ENCODE assay signal across 27 cellular contexts in genomic region chr19:46131485-46132143, GRCh38. TPM values are rescaled to one million over a fixed set of nuclear protein-coding genes. Genes with fewer than 3 reads are reported as not detected.
DNase-seq lines count a peak whose midpoint lies in the region; ATAC-seq, FAIRE-seq and TF ChIP-seq lines count a peak whose summit lies in the region.
"Had no signal": no experiment of that assay in that cellular context is flagged by ENCODE, and none has a peak within 500 bp of the region (broad histone marks: within the 10 kb centered on the region; RNA-seq: fewer than 3 reads in every experiment).

No MANE protein-coding gene starts in this region.

- CTCF ChIA-PET in A549 (lab: Yijun Ruan, JAX), result interaction anchor here (0.6 to 1.3 kb wide), 6 partner anchors 49 to 132 kb away, joined by 3 to 4 read pairs (median 4); no protein-coding TSS in a partner anchor
- CTCF ChIA-PET in WTC11 (lab: Charles Lee), result no interaction called here

- no peak for DNase-seq in A549 (ENCODE audit: low read depth in 1 of 2, low spot score in 1 of 2)
- no peak for DNase-seq in WTC11 (ENCODE audit: low spot score)
- peak; percentile 20 to 53 for DNase-seq in fibroblast of lung (ENCODE audit: low read depth in 2 of 2)
- DNase-seq in nephron progenitor cell, result no peak
- no peak for DNase-seq in GM12892 (ENCODE audit: insufficient read length)
- no peak for DNase-seq in T-helper 1 cell
- no peak for DNase-seq in pancreas
- DNase-seq: activated CD4-positive, alpha-beta T cell treated with anti-CD3 and anti-CD28 coated beads, Interleukin-2, amount 10 ng/mL, durations not matched to agents 7 days and 5 days; activated naive CD4-positive, alpha-beta T cell treated with anti-CD3 and anti-CD28 coated beads, Interleukin-2, amount 10 ng/mL, durations not matched to agents 7 days and 5 days; activated T-cell treated with anti-CD3 and anti-CD28 coated beads for 4 hours; body of pancreas; CD4-positive, CD25-positive, alpha-beta regulatory T cell; hippocampal formation; left cardiac atrium; NCI-H1436 treated with DMSO at 0.1 percent for 48 hours; NCI-H2171 treated with DMSO at 0.1 percent for 48 hours; NCI-H82; PC-9; posterior cingulate gyrus had no signal

- H3K4me3 Mint-ChIP-seq in WTC11 (peak overlapping the region; percentile 67), nephron progenitor cell (no peak overlapping the region)
- H3K4me3 Mint-ChIP-seq: activated CD4-positive, alpha-beta T cell treated with anti-CD3 and anti-CD28 coated beads, Interleukin-2, amount 10 ng/mL, durations not matched to agents 7 days and 5 days; activated naive CD4-positive, alpha-beta T cell treated with anti-CD3 and anti-CD28 coated beads, Interleukin-2, amount 10 ng/mL, durations not matched to agents 7 days and 5 days; CD4-positive, CD25-positive, alpha-beta regulatory T cell had no signal

- H3K9me3 Mint-ChIP-seq in WTC11 (peaks cover 26% of the 10 kb centered on the region), nephron progenitor cell (peaks cover 51% of the 10 kb centered on the region)
- H3K9me3 Mint-ChIP-seq: activated CD4-positive, alpha-beta T cell treated with anti-CD3 and anti-CD28 coated beads, Interleukin-2, amount 10 ng/mL, durations not matched to agents 7 days and 5 days; activated naive CD4-positive, alpha-beta T cell treated with anti-CD3 and anti-CD28 coated beads, Interleukin-2, amount 10 ng/mL, durations not matched to agents 7 days and 5 days had no signal

- H3K4me1 ChIP-seq in A549 (peaks cover 17% of the 10 kb centered on the region), fibroblast of lung (ENCODE audit: control insufficient read depth, extremely low read depth, insufficient read depth, low read length) (peaks cover 6% of the 10 kb centered on the region), gastroesophageal sphincter (peaks cover 0 to 18% (median 5%) of the 10 kb centered on the region in 3 donors), pancreas (peaks cover 7 to 17% (median 12%) of the 10 kb centered on the region in 3 donors)

- 82% methylated on average over 10 of the region's 10 CpGs for WGBS in A549 (ENCODE audit: missing lambda C conversion rate)
- 59 to 69% methylated on average over 4 to 9 of the region's 10 CpGs for WGBS in gastroesophageal sphincter (ENCODE audit: low coverage in 1 of 2), 2 donors
- 82 to 85% methylated on average over 10 of the region's 10 CpGs for WGBS in pancreas, 2 donors

- H3K27me3 ChIP-seq in fibroblast of lung (ENCODE audit: control insufficient read depth, insufficient read depth, low read length) (no peaks in the 10 kb centered on the region), gastroesophageal sphincter (no peaks in the 10 kb centered on the region), pancreas (no peaks in the 10 kb centered on the region)
- H3K27me3 ChIP-seq: body of pancreas, tibial nerve had no signal

- TF ChIP-seq POLR2A in A549 (IDR thresholded peaks at IDR 0.05; ENCODE audit: low read length) (no peak), gastroesophageal sphincter (IDR thresholded peaks at IDR 0.05) (no peak), GM12892 (IDR thresholded peaks at IDR 0.05; ENCODE audit: low read depth, low read length) (no peak)

- no peaks in the 10 kb centered on the region for H4K20me1 ChIP-seq in fibroblast of lung (ENCODE audit: control insufficient read depth, extremely low read depth, insufficient read depth, low read length)

- peak overlapping the region; percentile 99 for H3K27ac Mint-ChIP-seq in WTC11
- H3K27ac Mint-ChIP-seq in nephron progenitor cell, result peak overlapping the region; percentile 99
- H3K27ac Mint-ChIP-seq: activated CD4-positive, alpha-beta T cell treated with anti-CD3 and anti-CD28 coated beads, Interleukin-2, amount 10 ng/mL, durations not matched to agents 7 days and 5 days; activated naive CD4-positive, alpha-beta T cell treated with anti-CD3 and anti-CD28 coated beads, Interleukin-2, amount 10 ng/mL, durations not matched to agents 7 days and 5 days; CD4-positive, CD25-positive, alpha-beta regulatory T cell had no signal

- no peak for TF ChIP-seq RAD21 in A549 (conservative IDR thresholded peaks at IDR 0.05 in 1 of 2, IDR thresholded peaks at IDR 0.05 in 1 of 2)

- no peak overlapping the region for H2AFZ ChIP-seq in fibroblast of lung (ENCODE audit: low read length)
- H2AFZ ChIP-seq: PC-9 had no signal

- H3K9ac ChIP-seq in fibroblast of lung (ENCODE audit: insufficient read depth, low read length), result no peak overlapping the region

- peaks cover 29% of the 10 kb centered on the region for H3K4me1 Mint-ChIP-seq in WTC11
- H3K4me1 Mint-ChIP-seq in nephron progenitor cell, result peaks cover 28% of the 10 kb centered on the region
- H3K4me1 Mint-ChIP-seq: CD4-positive, CD25-positive, alpha-beta regulatory T cell had no signal

- no peak for ATAC-seq in A549
- ATAC-seq in WTC11, result no peak
- ATAC-seq in gastroesophageal sphincter, result no peak
- ATAC-seq in pancreas, result no peak
- ATAC-seq: body of pancreas had no signal

- H3K36me3 ChIP-seq in fibroblast of lung (ENCODE audit: control insufficient read depth, insufficient read depth, low read length) (no peaks in the 10 kb centered on the region), gastroesophageal sphincter (no peaks in the 10 kb centered on the region), pancreas (no peaks in the 10 kb centered on the region)
- H3K36me3 ChIP-seq: HAP-1, tibial nerve had no signal

- FAIRE-seq in A549 (lab: Jason Lieb, UNC) (peak; percentile 54), GM12892 (lab: Jason Lieb, UNC) (no peak), pancreas (lab: Jason Lieb, UNC) (no peak)
- FAIRE-seq: A204.1 had no signal

- TF ChIP-seq EP300 in A549 (IDR thresholded peaks at IDR 0.05) (no peak), gastroesophageal sphincter (IDR thresholded peaks at IDR 0.05) (no peak)

- intact Hi-C loops in pancreas (cut with DNase I), result no loop called here

- POLR2A ChIA-PET in A549 (lab: Yijun Ruan, JAX) (no interaction called here), WTC11 (lab: Charles Lee) (no interaction called here)

- H3K4me3 ChIP-seq in A549, result no peak overlapping the region
- peak overlapping the region in 2 of 4 experiments; percentile 29 to 50 for H3K4me3 ChIP-seq in fibroblast of lung (replicated peaks in 1 of 4; ENCODE audit: control extremely low read depth in 1 of 4, insufficient read depth in 1 of 4, low read depth in 3 of 4, low read length in 4 of 4)
- H3K4me3 ChIP-seq in gastroesophageal sphincter, result no peak overlapping the region
- peak overlapping the region in 1 of 4 donors; percentile 18 for H3K4me3 ChIP-seq in pancreas
- H3K4me3 ChIP-seq: body of pancreas, HAP-1, PC-9, tibial nerve had no signal

- TF ChIP-seq CTCF in A549 (IDR thresholded peaks at IDR 0.05), result no peak
- TF ChIP-seq CTCF in WTC11 (IDR thresholded peaks at IDR 0.05), result no peak
- TF ChIP-seq CTCF in fibroblast of lung (conservative IDR thresholded peaks at IDR 0.05 in 1 of 2, IDR thresholded peaks at IDR 0.05 in 1 of 2; ENCODE audit: low read depth in 1 of 2, low read length in 2 of 2), result no peak
- TF ChIP-seq CTCF in nephron progenitor cell (IDR thresholded peaks at IDR 0.05), result no peak
- no peak for TF ChIP-seq CTCF in gastroesophageal sphincter (IDR thresholded peaks at IDR 0.05)
- TF ChIP-seq CTCF in pancreas (IDR thresholded peaks at IDR 0.05), result no peak

- H3K27ac ChIP-seq in A549, result peak overlapping the region; percentile 80 to 86; a peak in 5 of 6 replicates
- no peak overlapping the region for H3K27ac ChIP-seq in fibroblast of lung (ENCODE audit: insufficient read depth, low read length)
- peak overlapping the region in 1 of 4 donors; percentile 83 for H3K27ac ChIP-seq in gastroesophageal sphincter
- no peak overlapping the region for H3K27ac ChIP-seq in pancreas
- H3K27ac ChIP-seq: body of pancreas, PC-9 had no signal

- H3K9me3 ChIP-seq in A549, result peaks cover 17% of the 10 kb centered on the region
- H3K9me3 ChIP-seq in fibroblast of lung (ENCODE audit: control insufficient read depth, insufficient read depth, low read depth, low read length), result no peaks in the 10 kb centered on the region
- H3K9me3 ChIP-seq in gastroesophageal sphincter, result no peaks in the 10 kb centered on the region
- H3K9me3 ChIP-seq in pancreas, result no peaks in the 10 kb centered on the region
- H3K9me3 ChIP-seq: body of pancreas, HAP-1, tibial nerve had no signal

- H3K4me2 ChIP-seq in A549 (no peak overlapping the region), fibroblast of lung (ENCODE audit: extremely low read depth, insufficient read depth, low read length) (no peak overlapping the region)
- H3K4me2 ChIP-seq: PC-9 had no signal

- peaks cover under 1% of the 10 kb centered on the region; the same call in 1 of the 2 replicates for H3K27me3 Mint-ChIP-seq in WTC11 (ENCODE audit: low read depth)
- peaks cover 27% of the 10 kb centered on the region for H3K27me3 Mint-ChIP-seq in nephron progenitor cell (ENCODE audit: low read depth, poor library complexity)

- H3K36me3 Mint-ChIP-seq in WTC11, result peaks cover 27% of the 10 kb centered on the region
- H3K36me3 Mint-ChIP-seq in nephron progenitor cell (ENCODE audit: low read depth), result peaks cover 11% of the 10 kb centered on the region
- H3K36me3 Mint-ChIP-seq: activated naive CD4-positive, alpha-beta T cell treated with anti-CD3 and anti-CD28 coated beads, Interleukin-2, amount 10 ng/mL, durations not matched to agents 7 days and 5 days; CD4-positive, CD25-positive, alpha-beta regulatory T cell had no signal

- H3K79me2 ChIP-seq in fibroblast of lung (ENCODE audit: control insufficient read depth, insufficient read depth, low read length), result no peaks in the 10 kb centered on the region

RNA-seq across cellular contexts. Expression of gene IGFL3, which starts 7.1 kb away (rescaled TPM):
- polyA plus RNA-seq in A549 (2011; rRNA removed) (0.16 TPM in 1 of 2 replicates, not detected in the other), A549 (2017; fragmentation: RNase III; extraction: RNeasy Plus Mini Kit Qiagen cat#74134 plus additional on column Dnase treatment) (0.44 to 1.1 TPM (median 0.66 TPM) in 3 replicates), fibroblast of lung (not detected in 2 replicates), pancreas (not detected)
- polyA plus RNA-seq in A549 (2012; cell fraction: cytosol; rRNA removed), result 0.07 and 0.18 TPM in 2 replicates
- 0.08 TPM in 1 of 2 replicates, not detected in the other for polyA plus RNA-seq in A549 (2012; cell fraction: nucleus; rRNA removed)
- polyA minus RNA-seq in A549 (2011; rRNA and poly(A)+ RNA removed), result not detected in 2 replicates
- total RNA-seq in WTC11 (2021) (not detected in 3 replicates), fibroblast of lung (not detected in 2 replicates), gastroesophageal sphincter (not detected), pancreas (not detected)
- not detected in 2 replicates for polyA plus RNA-seq in fibroblast of lung (2012)
- polyA minus RNA-seq in fibroblast of lung (ENCODE audit: low replicate concordance), result not detected in 2 replicates
- polyA plus RNA-seq in GM12892 (2012; ENCODE audit: missing spikeins), result not detected
- total RNA-seq: activated CD4-positive, alpha-beta T cell treated with anti-CD3 and anti-CD28 coated beads, Interleukin-2, amount 10 ng/mL, durations not matched to agents 7 days and 5 days; body of pancreas; CD4-positive, CD25-positive, alpha-beta regulatory T cell; dermis microvascular lymphatic vessel endothelial cell; HT-29; left cardiac atrium; mucosa of gallbladder; SK-MEL-5; tibial nerve had no signal
- polyA plus RNA-seq: CD4-positive, CD25-positive, alpha-beta regulatory T cell had no signal

RNA-seq across cellular contexts. Expression of gene IGFL2, which starts 16.4 kb away (rescaled TPM):
- polyA plus RNA-seq in A549 (2011; rRNA removed) (0.78 and 1.9 TPM in 2 replicates), A549 (2017; fragmentation: RNase III; extraction: RNeasy Plus Mini Kit Qiagen cat#74134 plus additional on column Dnase treatment) (0.21 to 1.4 TPM (median 1.1 TPM) in 3 replicates), fibroblast of lung (not detected in 2 replicates), pancreas (not detected)
- 0.70 and 0.75 TPM in 2 replicates for polyA plus RNA-seq in A549 (2012; cell fraction: cytosol; rRNA removed)
- 0.42 and 0.68 TPM in 2 replicates for polyA plus RNA-seq in A549 (2012; cell fraction: nucleus; rRNA removed)
- 0.63 and 1.2 TPM in 2 replicates for polyA minus RNA-seq in A549 (2011; rRNA and poly(A)+ RNA removed)
- total RNA-seq in WTC11 (2021) (not detected in 3 replicates), fibroblast of lung (not detected in 2 replicates), gastroesophageal sphincter (not detected), pancreas (not detected)
- not detected in 2 replicates for polyA plus RNA-seq in fibroblast of lung (2012)
- not detected in 2 replicates for polyA minus RNA-seq in fibroblast of lung (ENCODE audit: low replicate concordance)
- polyA plus RNA-seq in GM12892 (2012; ENCODE audit: missing spikeins), result not detected
- total RNA-seq: activated CD4-positive, alpha-beta T cell treated with anti-CD3 and anti-CD28 coated beads, Interleukin-2, amount 10 ng/mL, durations not matched to agents 7 days and 5 days; body of pancreas; CD4-positive, CD25-positive, alpha-beta regulatory T cell; dermis microvascular lymphatic vessel endothelial cell; left cardiac atrium; mucosa of gallbladder; PC-9; SK-MEL-5 had no signal

Comparison
In these comparisons a context has a peak if more than half of its experiments do, and no peak if none do; other contexts are left out.
1. DNase-seq: peak in fibroblast of lung (2 of 2); none in A549 (0 of 2), WTC11 (single experiment), nephron progenitor cell (single experiment), GM12892 (single experiment), T-helper 1 cell (0 of 5) and pancreas (0 of 6).
2. H3K27ac ChIP-seq: peak in A549 (2 of 2); none in fibroblast of lung (single experiment) and pancreas (0 of 4).